In the genomic region with DNA sequence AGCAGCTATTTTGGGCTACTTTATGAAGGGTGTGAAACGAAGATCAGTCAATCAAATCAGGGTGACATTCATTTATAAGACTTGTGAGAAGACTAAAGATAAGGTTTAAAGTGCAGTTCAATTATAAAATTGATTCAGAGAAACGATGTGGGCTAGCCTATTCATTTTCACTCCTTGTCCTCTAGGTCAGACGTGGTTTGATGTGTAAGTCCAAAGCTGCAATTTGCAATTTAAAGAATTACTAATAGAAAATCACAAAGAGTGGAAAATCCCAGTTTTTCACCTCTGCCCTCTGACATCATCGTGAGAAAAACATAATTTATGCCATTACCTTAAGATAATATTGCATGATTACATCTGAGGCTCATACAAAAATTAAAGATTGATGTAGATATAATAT, we compare ENCODE assay signal across 17 cellular contexts.
DNase-seq lines count a peak whose midpoint lies in the region; FAIRE-seq and TF ChIP-seq lines count a peak whose summit lies in the region.
"Had no signal": no experiment of that assay in that cellular context is flagged by ENCODE, and none has a peak within 500 bp of the region (broad histone marks: within the 10 kb centered on the region; RNA-seq: fewer than 3 reads in every experiment).

No MANE protein-coding gene starts in this region.

- H3K4me1 ChIP-seq in hepatocyte (ENCODE audit: insufficient read depth) (peaks cover 25% of the 10 kb centered on the region), skeletal muscle tissue (ENCODE audit: control insufficient read depth in 3 of 3, insufficient read depth in 3 of 3, low read length in 3 of 3) (peaks cover 0 to 5% (median 0%) of the 10 kb centered on the region in 3 donors)
- H3K4me1 ChIP-seq: neural progenitor cell had no signal

- no peak for DNase-seq in H54 (ENCODE audit: insufficient read length, low spot score)
- peak; percentile 20 for DNase-seq in amniotic epithelial cell (ENCODE audit: low read depth)
- peak; percentile 9 for DNase-seq in hepatocyte (ENCODE audit: low spot score)
- DNase-seq in HuH-7 (ENCODE audit: low spot score), result no peak
- no peak for DNase-seq in NOMO-1 treated with dmso at 0.1 percent for 144 hours (lab: John Stamatoyannopoulos, UW; ENCODE audit: unreplicated experiment)
- no peak for DNase-seq in GF-D8 (lab: John Stamatoyannopoulos, UW)
- DNase-seq: activated CD4-positive, alpha-beta T cell treated with anti-CD3 and anti-CD28 coated beads, Interleukin-2, amount 50 U/mL, for 48 hours; activated naive CD8-positive, alpha-beta T cell treated with anti-CD3 and anti-CD28 coated beads for 36 hours; activated T-cell treated with anti-CD3 and anti-CD28 coated beads, Interleukin-2, amount 50 U/mL, for 24 hours; DMS153; immature natural killer cell; NCI-H1092; NCI-H2107; stimulated activated CD4-positive, alpha-beta T cell treated with anti-CD3 and anti-CD28 coated beads, Interleukin-2, amount 100 ng/mL, for 48 hours had no signal

- no peaks in the 10 kb centered on the region for H4K20me1 ChIP-seq in hepatocyte (ENCODE audit: insufficient read depth, poor library complexity, severe bottlenecking)

- H3K36me3 ChIP-seq in hepatocyte (replicated peaks; ENCODE audit: insufficient read depth, low read depth), result no peaks in the 10 kb centered on the region
- no peaks in the 10 kb centered on the region for H3K36me3 ChIP-seq in skeletal muscle tissue (ENCODE audit: control insufficient read depth in 3 of 3, insufficient read depth in 3 of 3, low read length in 3 of 3)
- H3K36me3 ChIP-seq: neural progenitor cell had no signal

- no peak overlapping the region for H3K9ac ChIP-seq in skeletal muscle tissue (ENCODE audit: low read depth in 1 of 3, low read length in 3 of 3)
- H3K9ac ChIP-seq: neural progenitor cell had no signal

- no peaks in the 10 kb centered on the region for H3K79me2 ChIP-seq in hepatocyte

- H3K4me3 ChIP-seq in hepatocyte (no peak overlapping the region), skeletal muscle tissue (ENCODE audit: low read length in 3 of 3) (no peak overlapping the region)
- H3K4me3 ChIP-seq: neural progenitor cell had no signal

- H3K9me2 ChIP-seq in hepatocyte (replicated peaks; ENCODE audit: insufficient read depth), result no peaks in the 10 kb centered on the region

- H3K27ac ChIP-seq in hepatocyte, result peak overlapping the region; percentile 81
- peak overlapping the region; percentile 8 for H3K27ac ChIP-seq in skeletal muscle tissue (ENCODE audit: low read depth, low read length)
- H3K27ac ChIP-seq: neural progenitor cell had no signal

- no peaks in the 10 kb centered on the region for H3K27me3 ChIP-seq in hepatocyte
- H3K27me3 ChIP-seq in skeletal muscle tissue (ENCODE audit: control insufficient read depth in 3 of 3, insufficient read depth in 3 of 3, low read length in 3 of 3), result no peaks in the 10 kb centered on the region
- H3K27me3 ChIP-seq: neural progenitor cell had no signal

- 58% methylated on average over 4 of the region's 4 CpGs for whole genome bisulfite sequencing in hepatocyte (ENCODE audit: low lambda C conversion rate, missing lambda C conversion rate)

- H3K4me2 ChIP-seq in hepatocyte, result no peak overlapping the region
- H3K4me2 ChIP-seq: neural progenitor cell had no signal

- no peak overlapping the region for H2AFZ ChIP-seq in hepatocyte
- H2AFZ ChIP-seq: neural progenitor cell had no signal

- no peak for TF ChIP-seq CTCF in hepatocyte (IDR thresholded peaks at IDR 0.05; ENCODE audit: poor library complexity)

- no peaks in the 10 kb centered on the region for H3K9me3 ChIP-seq in hepatocyte (ENCODE audit: low read depth)
- no peaks in the 10 kb centered on the region for H3K9me3 ChIP-seq in skeletal muscle tissue (ENCODE audit: control insufficient read depth in 3 of 3, low read length in 3 of 3)

- TF ChIP-seq POLR2A in H54 (IDR thresholded peaks at IDR 0.05; ENCODE audit: low read depth, low read length), result no peak

- peak; percentile 57 for FAIRE-seq in H54 (lab: Jason Lieb, UNC)
- FAIRE-seq: RCC 7860 had no signal

Comparison
In these comparisons a context has a peak if more than half of its experiments do, and no peak if none do; other contexts are left out.
1. DNase-seq: peak in amniotic epithelial cell (single experiment) and hepatocyte (single experiment); none in H54 (single experiment), HuH-7 (single experiment), NOMO-1 treated with dmso at 0.1 percent for 144 hours (single experiment) and GF-D8 (single experiment).